ENCODE assay signal across 10 cellular contexts in the genomic region with DNA sequence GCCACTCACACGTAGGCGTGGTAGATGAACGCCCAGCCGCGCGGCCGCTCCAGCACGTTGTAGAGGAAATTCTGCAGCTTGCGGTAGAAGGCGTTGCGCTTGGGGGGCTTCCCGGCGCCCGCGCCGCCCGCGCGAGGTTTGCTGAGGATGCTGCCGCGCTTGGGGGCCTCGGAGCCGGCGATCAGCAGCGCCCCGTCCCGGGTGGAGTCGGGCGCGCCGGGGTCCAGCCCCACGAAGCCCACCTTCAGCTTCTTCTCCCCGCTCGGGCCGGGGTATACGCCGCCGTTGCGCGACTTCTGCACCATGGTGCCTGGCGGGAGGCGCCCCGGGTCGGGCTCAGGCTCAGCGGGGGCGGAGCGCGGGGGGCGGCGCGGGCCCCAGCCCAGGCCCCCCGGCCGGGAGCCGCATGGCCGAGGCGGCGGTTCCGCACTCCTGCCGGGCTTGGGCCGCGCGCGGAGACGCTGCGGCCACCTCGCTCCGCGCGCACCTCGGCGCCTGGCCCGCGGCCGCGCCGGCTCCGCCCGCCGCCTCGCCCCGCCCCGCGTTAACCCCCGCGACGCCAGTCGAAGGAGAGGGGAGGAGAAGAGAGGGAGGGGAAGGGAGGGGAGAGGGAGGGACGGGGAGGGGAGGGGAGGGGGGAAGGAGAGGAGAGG. TPM values are rescaled to one million over a fixed set of nuclear protein-coding genes. Genes with fewer than 3 reads are reported as not detected.
A peak's percentile ranks its signal among the peaks of the same experiment; 100 is the strongest.
DNase-seq lines count a peak whose midpoint lies in the region; ATAC-seq, FAIRE-seq and TF ChIP-seq lines count a peak whose summit lies in the region.
"Had no signal": no experiment of that assay in that cellular context is flagged by ENCODE, and none has a peak within 500 bp of the region (broad histone marks: within the 10 kb centered on the region; RNA-seq: fewer than 3 reads in every experiment).

A gene (minus strand): TSS at position 497 of the 653 bp plus-strand sequence. CDS start 192 bp downstream, at position 305.

- in situ Hi-C loops in HepG2 (cut with HindIII; ENCODE audit: extremely low pct_ligation_motif_present, low pct_unique_long_range_greater_than_20kb): no loop called here

- H3K4me3 Mint-ChIP-seq in type B pancreatic cell (peak within 1 kb of the TSS; percentile 58), chondrocyte (ENCODE audit: unreplicated experiment) (no peak within 1 kb of the TSS)
- H3K4me3 Mint-ChIP-seq: activated naive CD4-positive, alpha-beta T cell treated with anti-CD3 and anti-CD28 coated beads, Interleukin-2, amount 50 U/mL, for 24 hours had no signal

- no peaks in the 10 kb centered on the region for H3K9me2 ChIP-seq in PC-3 (replicated peaks; ENCODE audit: low read length)

- H3K36me3 ChIP-seq in HepG2 (replicated peaks in 1 of 2; ENCODE audit: control insufficient read depth in 1 of 2, insufficient read depth in 2 of 2, low read length in 2 of 2): no peaks in the 10 kb centered on the region
- H3K36me3 ChIP-seq in right lobe of liver: no peaks in the 10 kb centered on the region
- no peaks in the 10 kb centered on the region for H3K36me3 ChIP-seq in PC-3 (ENCODE audit: low read depth, low read length)

- H3K27me3 Mint-ChIP-seq in type B pancreatic cell (peaks cover 34% of the 10 kb centered on the region), chondrocyte (ENCODE audit: low read depth) (peaks cover 35% of the 10 kb centered on the region)

- CTCF ChIA-PET in HepG2 (lab: Yijun Ruan, JAX; ENCODE audit: low intra/inter-chr PET ratio, low total read pairs) (no interaction called here), PC-3 (lab: Charles Lee) (no interaction called here)

- no peaks in the 10 kb centered on the region for H3F3A ChIP-seq in PC-3 (ENCODE audit: low read length, unreplicated experiment)

- H3K4me2 ChIP-seq in HepG2 (ENCODE audit: low read depth, low read length) (no peak within 1 kb of the TSS), PC-3 (ENCODE audit: low read length) (peak within 1 kb of the TSS; percentile 36; the same call in 1 of the 2 replicates)

- H3K27ac Mint-ChIP-seq in type B pancreatic cell (no peak within 1 kb of the TSS), chondrocyte (ENCODE audit: unreplicated experiment) (no peak within 1 kb of the TSS)
- H3K27ac Mint-ChIP-seq: activated naive CD4-positive, alpha-beta T cell treated with anti-CD3 and anti-CD28 coated beads, Interleukin-2, amount 50 U/mL, for 24 hours had no signal

- H3K36me3 Mint-ChIP-seq in type B pancreatic cell: no peaks in the 10 kb centered on the region
- H3K36me3 Mint-ChIP-seq in chondrocyte (ENCODE audit: low read depth): no peaks in the 10 kb centered on the region
- H3K36me3 Mint-ChIP-seq: activated naive CD4-positive, alpha-beta T cell treated with anti-CD3 and anti-CD28 coated beads, Interleukin-2, amount 50 U/mL, for 24 hours had no signal

- no peaks in the 10 kb centered on the region for H3K4me1 ChIP-seq in HepG2 (ENCODE audit: insufficient read depth, low read length)
- H3K4me1 ChIP-seq in right lobe of liver: peaks cover 0 to 4% (median 0%) of the 10 kb centered on the region in 4 donors
- no peaks in the 10 kb centered on the region for H3K4me1 ChIP-seq in PC-3 (ENCODE audit: insufficient read depth, low read length)

- POLR2A ChIA-PET in HepG2 (lab: Yijun Ruan, JAX): no interaction called here
- POLR2A ChIA-PET in PC-3 (lab: Charles Lee; ENCODE audit: unreplicated experiment): no interaction called here

- H4K20me1 ChIP-seq in HepG2 (ENCODE audit: insufficient read depth, low read length) (peaks cover 8% of the 10 kb centered on the region; the same call in 1 of the 2 replicates), PC-3 (ENCODE audit: low read length) (no peaks in the 10 kb centered on the region)

- H3K4me3 ChIP-seq in HepG2 (replicated peaks in 1 of 3; ENCODE audit: insufficient read depth in 1 of 3, low read depth in 2 of 3, low read length in 3 of 3): no peak within 1 kb of the TSS; a peak in 1 of 6 replicates
- no peak within 1 kb of the TSS for H3K4me3 ChIP-seq in right lobe of liver
- H3K4me3 ChIP-seq in PC-3 (ENCODE audit: low read length): no peak within 1 kb of the TSS

- TF ChIP-seq RAD21 in HepG2 (CRISPR knock-in tag; IDR thresholded peaks at IDR 0.05): no peak

- ATAC-seq in HepG2: no peak
- ATAC-seq in right lobe of liver: no peak
- ATAC-seq in PC-3: no peak
- ATAC-seq in GM18858 (IDR thresholded peaks at IDR 0.05; ENCODE audit: unreplicated experiment): no peak

- H2AFZ ChIP-seq in HepG2 (ENCODE audit: low read length) (no peak within 1 kb of the TSS), PC-3 (ENCODE audit: low read length) (no peak within 1 kb of the TSS)

- no peak for FAIRE-seq in HepG2 (lab: Jason Lieb, UNC)

- TF ChIP-seq POLR2A in HepG2 (IDR thresholded peaks at IDR 0.05; ENCODE audit: insufficient read depth in 1 of 2, low read depth in 2 of 2, low read length in 2 of 2) (no peak), right lobe of liver (IDR thresholded peaks at IDR 0.05) (no peak)

- no peak for TF ChIP-seq EP300 in HepG2 (IDR thresholded peaks at IDR 0.05; ENCODE audit: low read depth in 2 of 2, low read length in 2 of 2)
- TF ChIP-seq EP300 in HepG2 (CRISPR knock-in tag; IDR thresholded peaks at IDR 0.05; ENCODE audit: borderline replicate concordance): no peak

- H3K9ac ChIP-seq in HepG2 (ENCODE audit: insufficient read depth, low read depth, low read length) (no peak within 1 kb of the TSS), PC-3 (ENCODE audit: low read length) (no peak within 1 kb of the TSS)

- BruUV-seq in HepG2 (replicated peaks; lab: Mats Ljungman, UMichigan) (no TSS peak), PC-3 (replicated peaks; lab: Mats Ljungman, UMichigan) (no TSS peak)

- no peak within 1 kb of the TSS for H3K27ac ChIP-seq in HepG2 (ENCODE audit: extremely low read length, insufficient read depth, low read length)
- H3K27ac ChIP-seq in right lobe of liver: no peak within 1 kb of the TSS
- H3K27ac ChIP-seq in PC-3 (ENCODE audit: low read length): no peak within 1 kb of the TSS
- H3K27ac ChIP-seq: RWPE1 had no signal

- WGBS in HepG2 (ENCODE audit: low lambda C conversion rate): 9% methylated on average over 60 of the region's 88 CpGs
- WGBS in right lobe of liver (ENCODE audit: insufficient coverage, low coverage, low lambda C conversion rate, missing lambda C conversion rate): 0% methylated on average over 19 of the region's 88 CpGs

- H3K9me3 ChIP-seq in HepG2 (ENCODE audit: low read length): no peaks in the 10 kb centered on the region
- H3K9me3 ChIP-seq in right lobe of liver: no peaks in the 10 kb centered on the region
- no peaks in the 10 kb centered on the region for H3K9me3 ChIP-seq in PC-3 (ENCODE audit: low read length)

- intact Hi-C loops in HepG2 (cut with micrococcal nuclease; ENCODE audit: unreplicated experiment): no loop called here
- intact Hi-C loops in right lobe of liver (cut with DNase I): no loop called here
- intact Hi-C loops in PC-3 (cut with micrococcal nuclease): no loop called here

- no peaks in the 10 kb centered on the region for H3K79me2 ChIP-seq in HepG2 (ENCODE audit: insufficient read depth, low read length)
- no peaks in the 10 kb centered on the region for H3K79me2 ChIP-seq in PC-3 (ENCODE audit: low read length)

- H3K9me3 Mint-ChIP-seq in type B pancreatic cell: no peaks in the 10 kb centered on the region
- no peaks in the 10 kb centered on the region for H3K9me3 Mint-ChIP-seq in chondrocyte (ENCODE audit: low read depth)
- H3K9me3 Mint-ChIP-seq: activated naive CD4-positive, alpha-beta T cell treated with anti-CD3 and anti-CD28 coated beads, Interleukin-2, amount 50 U/mL, for 24 hours had no signal

- H3K27me3 ChIP-seq in HepG2 (ENCODE audit: control insufficient read depth in 1 of 2, insufficient read depth in 2 of 2, low read length in 2 of 2) (peaks cover 43 to 86% of the 10 kb centered on the region in 2 experiments), right lobe of liver (peaks cover 0 to 22% of the 10 kb centered on the region in 2 donors), PC-3 (ENCODE audit: low read length) (peaks cover 60% of the 10 kb centered on the region)

- TF ChIP-seq CTCF in HepG2 (CRISPR knock-in tag; IDR thresholded peaks at IDR 0.05) (no peak), right lobe of liver (IDR thresholded peaks at IDR 0.05) (no peak), PC-3 (conservative IDR thresholded peaks at IDR 0.05; ENCODE audit: low read depth, low read length) (no peak), type B pancreatic cell (conservative IDR thresholded peaks at IDR 0.05) (no peak), chondrocyte (IDR thresholded peaks at IDR 0.05) (no peak)

- DNase-seq in HepG2 (ENCODE audit: low spot score) (no peak), right lobe of liver (no peak), PC-3 (no peak), iPS-NIHi11 (ENCODE audit: low spot score) (peak; percentile 88), type B pancreatic cell (ENCODE audit: extremely low spot score, unreplicated experiment) (no peak), chondrocyte (ENCODE audit: low spot score) (no peak), SK-N-DZ (ENCODE audit: low spot score) (no peak)

- H3K4me1 Mint-ChIP-seq in type B pancreatic cell (ENCODE audit: unreplicated experiment) (no peaks in the 10 kb centered on the region), chondrocyte (ENCODE audit: low read depth) (no peaks in the 10 kb centered on the region)

RNA-seq across cellular contexts. Expression of the gene that starts here (rescaled TPM):
- total RNA-seq in HepG2 (2016; rRNA removed; fragmentation: Illumina TruSeq; extraction: Trizol) (not detected in 2 replicates), right lobe of liver (not detected), PC-3 (2014; rRNA removed) (not detected in 2 replicates), type B pancreatic cell (ENCODE audit: low replicate concordance) (4.4 and 47.3 TPM in 2 replicates), chondrocyte (not detected in 3 replicates)
- total RNA-seq in HepG2 (2016; cell fraction: cytosol; rRNA removed; fragmentation: Illumina TruSeq; extraction: Trizol; ENCODE audit: low read depth): not detected in 2 replicates
- total RNA-seq in HepG2 (2016; cell fraction: insoluble cytoplasmic fraction; rRNA removed; fragmentation: Illumina TruSeq; extraction: Trizol): not detected in 2 replicates
- not detected in 2 replicates for total RNA-seq in HepG2 (2016; cell fraction: membrane; rRNA removed; fragmentation: Illumina TruSeq; extraction: Trizol)
- not detected in 2 replicates for total RNA-seq in HepG2 (2016; cell fraction: nucleus; rRNA removed; fragmentation: Illumina TruSeq; extraction: Trizol)
- polyA plus RNA-seq in HepG2 (2011; rRNA removed): not detected in 2 replicates
- polyA plus RNA-seq in HepG2 (2011; cell fraction: cytosol; rRNA removed): not detected in 2 replicates
- polyA plus RNA-seq in HepG2 (2011; cell fraction: nucleus; rRNA removed): 0.03 and 0.10 TPM in 2 replicates
- not detected in 2 replicates for polyA plus RNA-seq in HepG2 (2012)
- polyA plus RNA-seq in HepG2 (2016; cell fraction: cytosol; fragmentation: Illumina TruSeq; extraction: Trizol; ENCODE audit: low read depth): not detected in 2 replicates
- not detected in 2 replicates for polyA plus RNA-seq in HepG2 (2016; cell fraction: insoluble cytoplasmic fraction; fragmentation: Illumina TruSeq; extraction: Trizol; ENCODE audit: low read depth)
- polyA plus RNA-seq in HepG2 (2016; cell fraction: membrane; fragmentation: Illumina TruSeq; extraction: Trizol; ENCODE audit: low read depth): not detected in 2 replicates
- polyA plus RNA-seq in HepG2 (2016; cell fraction: nucleus; fragmentation: Illumina TruSeq; extraction: Trizol; ENCODE audit: insufficient read depth, low read depth): not detected in 2 replicates
- polyA minus RNA-seq in HepG2 (2011; rRNA and poly(A)+ RNA removed; ENCODE audit: low replicate concordance): 0.02 and 1.2 TPM in 2 replicates
- not detected in 2 replicates for polyA minus RNA-seq in HepG2 (2011; cell fraction: cytosol; rRNA and poly(A)+ RNA removed)
- not detected in 2 replicates for polyA minus RNA-seq in HepG2 (2011; cell fraction: nucleus; rRNA and poly(A)+ RNA removed)
- polyA plus RNA-seq in SK-N-DZ (2014; cell fraction: cytosol; rRNA removed): 375 and 399 TPM in 2 replicates
- 414 and 472 TPM in 2 replicates for polyA plus RNA-seq in SK-N-DZ (2014; cell fraction: nucleus; rRNA removed)
